8 cellular contexts compared by ENCODE assay signal in the genomic region with DNA sequence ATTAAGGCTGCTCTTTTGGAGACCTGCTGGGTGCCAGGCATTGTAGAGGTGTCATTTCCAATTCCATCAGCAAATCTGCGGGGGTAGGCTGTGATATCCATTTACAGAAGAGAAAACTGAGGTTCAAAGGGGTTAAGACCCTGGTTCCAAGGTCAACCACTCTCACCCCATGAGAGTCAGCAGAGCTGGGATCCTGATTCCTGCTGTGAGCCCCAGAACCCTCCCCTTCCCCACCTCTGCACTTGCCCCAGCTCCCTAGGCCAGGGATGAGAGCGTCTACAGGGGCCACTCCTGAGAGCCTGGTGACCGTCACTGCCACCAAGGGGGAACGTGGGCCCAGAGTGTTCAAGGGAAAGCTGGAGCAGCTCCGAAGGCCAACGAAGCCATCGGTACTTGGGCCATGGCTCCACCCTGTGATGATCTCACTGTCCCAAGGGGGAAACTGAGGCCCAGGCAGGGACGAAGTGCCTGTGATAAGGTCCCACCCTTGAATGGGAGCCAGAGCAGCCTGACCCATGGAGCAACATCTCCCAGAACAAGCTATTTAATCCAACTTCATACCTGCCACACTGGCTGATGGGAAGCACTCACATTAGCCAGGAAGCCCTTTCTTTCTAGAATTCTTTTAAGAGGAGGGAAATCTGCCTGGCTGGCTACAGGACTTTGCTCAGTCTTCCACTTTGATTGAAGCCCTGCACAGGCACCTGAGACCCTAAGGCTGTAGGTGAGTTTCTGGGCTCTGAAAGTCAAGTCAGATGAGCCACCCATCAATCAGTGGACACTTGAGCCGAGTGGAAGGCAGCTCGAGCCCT. TPM values are rescaled to one million over a fixed set of nuclear protein-coding genes. Genes with fewer than 3 reads are reported as not detected.
DNase-seq lines count a peak whose midpoint lies in the region; ATAC-seq and TF ChIP-seq lines count a peak whose summit lies in the region.
"Had no signal": no experiment of that assay in that cellular context is flagged by ENCODE, and none has a peak within 500 bp of the region (broad histone marks: within the 10 kb centered on the region; RNA-seq: fewer than 3 reads in every experiment).

No MANE protein-coding gene starts in this region.

- POLR2A ChIA-PET in CD8-positive, alpha-beta memory T cell (lab: Charles Lee) = no interaction called here

- no peaks in the 10 kb centered on the region for H3K9me3 Mint-ChIP-seq in CD8-positive, alpha-beta memory T cell

- H3K4me3 Mint-ChIP-seq in CD8-positive, alpha-beta memory T cell = peak overlapping the region; percentile 72 to 93 (median 74)

- no peaks in the 10 kb centered on the region for H3K27me3 ChIP-seq in CD8-positive, alpha-beta memory T cell (ENCODE audit: insufficient read depth, low read length, poor library complexity, severe bottlenecking)
- no peaks in the 10 kb centered on the region for H3K27me3 ChIP-seq in neuron (ENCODE audit: insufficient read depth, low read length)
- H3K27me3 ChIP-seq: pancreas had no signal

- no peak for TF ChIP-seq CTCF in coronary artery (IDR thresholded peaks at IDR 0.05)

- peaks cover 16 to 39% (median 18%) of the 10 kb centered on the region in 3 donors for H3K4me1 Mint-ChIP-seq in CD8-positive, alpha-beta memory T cell

- H3K36me3 Mint-ChIP-seq in CD8-positive, alpha-beta memory T cell = no peaks in the 10 kb centered on the region

- H3K4me1 ChIP-seq in CD8-positive, alpha-beta memory T cell (ENCODE audit: insufficient read depth, low read length) = peaks cover 27% of the 10 kb centered on the region
- H3K4me1 ChIP-seq in neuron (ENCODE audit: insufficient read depth, low read length) = peaks cover 35% of the 10 kb centered on the region

- CTCF ChIA-PET in CD8-positive, alpha-beta memory T cell (lab: Charles Lee) = interaction anchor here (0.9 to 1.6 kb wide), 4 partner anchors 11 to 86 kb away, joined by 3 to 5 read pairs (median 4); no protein-coding TSS in a partner anchor

- peak overlapping the region in 3 of 8 donors; percentile 35 to 85 (median 60) for H3K27ac Mint-ChIP-seq in CD8-positive, alpha-beta memory T cell

- peak in 1 of 5 donors; percentile 39 for DNase-seq in CD8-positive, alpha-beta memory T cell
- DNase-seq in H4 (ENCODE audit: low spot score) (peak; percentile 2), coronary artery (ENCODE audit: low spot score) (peak; percentile 70), GF-D8 (lab: John Stamatoyannopoulos, UW) (no peak)

- no peaks in the 10 kb centered on the region for H3K36me3 ChIP-seq in CD8-positive, alpha-beta memory T cell (ENCODE audit: insufficient read depth, low read length)
- H3K36me3 ChIP-seq in neuron (ENCODE audit: insufficient read depth, low read length) = peaks cover 4% of the 10 kb centered on the region
- H3K36me3 ChIP-seq: pancreas had no signal

- no peak overlapping the region for H3K27ac ChIP-seq in CD8-positive, alpha-beta memory T cell (ENCODE audit: low read depth, low read length)
- peak overlapping the region in 1 of 2 donors; percentile 87 for H3K27ac ChIP-seq in coronary artery

- H3K4me3 ChIP-seq in CD8-positive, alpha-beta memory T cell (ENCODE audit: low read length) = no peak overlapping the region
- no peak overlapping the region for H3K4me3 ChIP-seq in coronary artery
- no peak overlapping the region for H3K4me3 ChIP-seq in neuron (ENCODE audit: low read length)

- H2AFZ ChIP-seq in neuron (ENCODE audit: low read depth, low read length) = peak overlapping the region; percentile 6

- no peak for ATAC-seq in HG02798 (IDR thresholded peaks at IDR 0.05; ENCODE audit: poor library complexity, unreplicated experiment)
- ATAC-seq in GM21737 (IDR thresholded peaks at IDR 0.05; ENCODE audit: unreplicated experiment) = no peak

- H3K9me3 ChIP-seq in CD8-positive, alpha-beta memory T cell (ENCODE audit: low read length) = no peaks in the 10 kb centered on the region
- H3K9me3 ChIP-seq in neuron (ENCODE audit: low read length) = no peaks in the 10 kb centered on the region
- H3K9me3 ChIP-seq: pancreas had no signal

- H3K27me3 Mint-ChIP-seq in CD8-positive, alpha-beta memory T cell = peaks cover 0 to 2% of the 10 kb centered on the region in 2 donors

RNA-seq across cellular contexts. Expression of a gene that starts 2.1 kb away (rescaled TPM):
- total RNA-seq in CD8-positive, alpha-beta memory T cell = 10 to 100 TPM; 18.0 to 18.2 TPM
- polyA plus RNA-seq in CD8-positive, alpha-beta memory T cell = 4.6 TPM
- total RNA-seq in H4 (2014; rRNA removed; shearing (Covaris generic)) = 20.3 and 25.3 TPM in 2 replicates
